In the genomic region with DNA sequence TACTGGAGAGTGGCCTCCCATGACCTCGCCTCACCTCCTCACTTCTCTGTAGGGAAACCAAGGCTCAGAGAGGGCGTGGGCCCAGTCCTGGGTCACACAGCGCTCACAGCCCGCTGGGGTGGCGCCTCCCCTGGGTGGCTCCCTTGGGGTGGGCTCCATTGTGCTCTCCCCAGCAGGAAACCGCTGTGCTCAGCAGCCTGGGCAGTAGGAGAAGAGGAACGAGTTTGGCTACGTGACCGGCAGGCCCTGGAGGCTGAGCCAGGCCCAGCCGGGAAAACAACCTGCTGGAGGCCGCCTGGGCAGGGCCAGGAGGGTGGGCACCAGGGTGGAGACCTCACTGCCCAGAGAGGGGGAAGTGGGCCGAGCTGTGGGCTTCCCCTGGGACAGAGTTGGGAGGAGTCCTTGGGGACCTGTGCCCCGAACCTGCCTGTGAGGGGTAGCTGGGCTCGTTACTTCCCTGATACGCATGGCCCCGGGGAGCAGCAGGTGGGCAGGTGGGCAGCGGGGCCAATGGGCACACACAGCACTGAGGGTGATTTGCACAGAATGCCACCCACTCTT, we compare ENCODE assay signal across 32 cellular contexts. TPM values are rescaled to one million over a fixed set of nuclear protein-coding genes. Genes with fewer than 3 reads are reported as not detected.
DNase-seq lines count a peak whose midpoint lies in the region; ATAC-seq, FAIRE-seq and TF ChIP-seq lines count a peak whose summit lies in the region.
"Had no signal": no experiment of that assay in that cellular context is flagged by ENCODE, and none has a peak within 500 bp of the region (broad histone marks: within the 10 kb centered on the region; RNA-seq: fewer than 3 reads in every experiment).

No MANE protein-coding gene starts in this region.

- no peaks in the 10 kb centered on the region for H3K79me2 ChIP-seq in astrocyte (ENCODE audit: insufficient read depth, low read length)

- H2AFZ ChIP-seq in astrocyte (ENCODE audit: low read depth, low read length), result peak overlapping the region; percentile 40

- H3K36me3 Mint-ChIP-seq in astrocyte (ENCODE audit: low read depth, unreplicated experiment), result no peaks in the 10 kb centered on the region
- H3K36me3 Mint-ChIP-seq in activated T-cell treated with anti-CD3 and anti-CD28 coated beads, Interleukin-2, amount 50 U/mL, for 4 hours (ENCODE audit: insufficient read depth), result no peaks in the 10 kb centered on the region
- H3K36me3 Mint-ChIP-seq: CD4-positive, CD25-positive, alpha-beta regulatory T cell had no signal

- peak overlapping the region; percentile 61 for H3K4me2 ChIP-seq in astrocyte (ENCODE audit: low read length)

- H3K4me1 Mint-ChIP-seq in astrocyte (ENCODE audit: low read depth, unreplicated experiment), result peaks cover 3% of the 10 kb centered on the region
- no peaks in the 10 kb centered on the region for H3K4me1 Mint-ChIP-seq in activated T-cell treated with anti-CD3 and anti-CD28 coated beads, Interleukin-2, amount 50 U/mL, for 4 hours (ENCODE audit: low read depth)
- H3K4me1 Mint-ChIP-seq: CD4-positive, CD25-positive, alpha-beta regulatory T cell had no signal

- H3K9ac ChIP-seq in astrocyte (ENCODE audit: low read length) (peak overlapping the region; percentile 36), kidney (ENCODE audit: low read length in 2 of 2) (no peak overlapping the region)

- H3K9me3 ChIP-seq in astrocyte (ENCODE audit: insufficient read depth, low read depth, low read length) (no peaks in the 10 kb centered on the region), kidney (ENCODE audit: control insufficient read depth in 1 of 2, low read length in 2 of 2) (no peaks in the 10 kb centered on the region), suprapubic skin (no peaks in the 10 kb centered on the region), small intestine (ENCODE audit: control insufficient read depth, low read depth) (no peaks in the 10 kb centered on the region)
- H3K9me3 ChIP-seq: psoas muscle, uterus had no signal

- H3K9me3 Mint-ChIP-seq in astrocyte (ENCODE audit: unreplicated experiment), result no peaks in the 10 kb centered on the region
- H3K9me3 Mint-ChIP-seq in activated T-cell treated with anti-CD3 and anti-CD28 coated beads, Interleukin-2, amount 50 U/mL, for 4 hours, result no peaks in the 10 kb centered on the region
- H3K9me3 Mint-ChIP-seq: activated T-cell treated with anti-CD3 and anti-CD28 coated beads, Interleukin-2, amount 50 U/mL, for 24 hours; CD4-positive, CD25-positive, alpha-beta regulatory T cell; effector memory CD8-positive, alpha-beta T cell; nephron progenitor cell had no signal

- intact Hi-C loops in Right ventricle myocardium superior (cut with DNase I) (no loop called here), cardiac septum (cut with DNase I) (no loop called here), kidney (cut with DNase I) (loop anchor here (10.0 kb wide), 2 partner anchors 156 to 266 kb away; partner anchors contain the start of gene FBXO42)

- H3K4me1 ChIP-seq in astrocyte (ENCODE audit: insufficient read depth, low read length), result peaks cover 15% of the 10 kb centered on the region
- no peaks in the 10 kb centered on the region for H3K4me1 ChIP-seq in kidney (ENCODE audit: control insufficient read depth in 1 of 2, insufficient read depth in 1 of 2, low read depth in 1 of 2, low read length in 2 of 2)
- peaks cover 47% of the 10 kb centered on the region for H3K4me1 ChIP-seq in suprapubic skin
- H3K4me1 ChIP-seq in small intestine (ENCODE audit: control insufficient read depth in 2 of 2, insufficient read depth in 1 of 2, low read depth in 1 of 2, low read length in 1 of 2), result no peaks in the 10 kb centered on the region
- H3K4me1 ChIP-seq: uterus had no signal

- 84% methylated on average over 6 of the region's 17 CpGs for WGBS in suprapubic skin
- WGBS in small intestine, 3 donors, result 82 to 86% (median 85%) methylated on average over 17 of the region's 17 CpGs

- ATAC-seq in Right ventricle myocardium superior (ENCODE audit: poor library complexity) (peak; percentile 13), HG02981 (IDR thresholded peaks at IDR 0.05; ENCODE audit: unreplicated experiment) (no peak)
- no peak for ATAC-seq in activated T-cell treated with anti-CD3 and anti-CD28 coated beads, Interleukin-2, amount 50 U/mL, for 4 hours
- ATAC-seq: activated CD4-positive, CD25-positive, alpha-beta regulatory T cell treated with anti-CD3 and anti-CD28 coated beads, Interleukin-2, amount 50 U/mL, for 24 hours; activated CD8-positive, alpha-beta T cell treated with anti-CD3 and anti-CD28 coated beads, Interleukin-2, amount 10 ng/mL, durations not matched to agents 7 days and 5 days; effector memory CD8-positive, alpha-beta T cell; left colon; psoas muscle had no signal

- H3K4me3 Mint-ChIP-seq in astrocyte (ENCODE audit: unreplicated experiment), result no peak overlapping the region
- H3K4me3 Mint-ChIP-seq in activated T-cell treated with anti-CD3 and anti-CD28 coated beads, Interleukin-2, amount 50 U/mL, for 4 hours, result no peak overlapping the region
- H3K4me3 Mint-ChIP-seq: activated CD8-positive, alpha-beta T cell treated with anti-CD3 and anti-CD28 coated beads, Interleukin-2, amount 10 ng/mL, durations not matched to agents 7 days and 5 days; activated T-cell treated with anti-CD3 and anti-CD28 coated beads, Interleukin-2, amount 50 U/mL, for 24 hours; CD4-positive, CD25-positive, alpha-beta regulatory T cell; effector memory CD8-positive, alpha-beta T cell; nephron progenitor cell had no signal

- FAIRE-seq in astrocyte (lab: Jason Lieb, UNC), result no peak
- FAIRE-seq in kidney (lab: Jason Lieb, UNC), result no peak
- FAIRE-seq in small intestine (lab: Jason Lieb, UNC), result no peak
- FAIRE-seq: A204.1, G401.6 had no signal

- H3K27me3 Mint-ChIP-seq in astrocyte (ENCODE audit: low read depth, unreplicated experiment), result peaks cover 19% of the 10 kb centered on the region
- peaks cover 6% of the 10 kb centered on the region for H3K27me3 Mint-ChIP-seq in activated T-cell treated with anti-CD3 and anti-CD28 coated beads, Interleukin-2, amount 50 U/mL, for 4 hours (ENCODE audit: low read depth)
- H3K27me3 Mint-ChIP-seq: activated T-cell treated with anti-CD3 and anti-CD28 coated beads, Interleukin-2, amount 50 U/mL, for 24 hours had no signal

- DNase-seq in Right ventricle myocardium superior (no peak), cardiac septum (ENCODE audit: low spot score) (no peak), astrocyte (ENCODE audit: low read depth) (no peak), kidney (peak; percentile 78), suprapubic skin (ENCODE audit: low spot score in 2 of 2) (no peak), small intestine (no peak)
- no peak for DNase-seq in activated T-cell treated with anti-CD3 and anti-CD28 coated beads, Interleukin-2, amount 50 U/mL, for 4 hours
- DNase-seq: activated CD8-positive, alpha-beta T cell treated with anti-CD3 and anti-CD28 coated beads, Interleukin-2, amount 10 ng/mL, durations not matched to agents 7 days and 5 days; activated naive CD4-positive, alpha-beta T cell treated with Interleukin-2 at 50 U/mL for 16 hours; activated T-cell treated with anti-CD3 and anti-CD28 coated beads, Interleukin-2, amount 50 U/mL, for 24 hours; anterior cingulate cortex; CD4-positive, CD25-positive, alpha-beta regulatory T cell; cerebellar nuclear complex; DMS153; effector memory CD8-positive, alpha-beta T cell; Kasumi-1; left colon; NCI-H1092; NCI-H2029 treated with DMSO at 0.1 percent for 48 hours; NCI-H510A; nephron progenitor cell; NK-92 treated with Interleukin-12 subunit alpha and Interleukin-12 subunit beta, amount 100 ng/mL, for 24 hours; psoas muscle; stimulated activated CD8-positive, alpha-beta memory T cell treated with anti-CD3 and anti-CD28 coated beads, Interleukin-4, amount 100 ng/mL, for 48 hours; substantia nigra; uterus had no signal

- H4K20me1 ChIP-seq in astrocyte (ENCODE audit: insufficient read depth, low read length), result no peaks in the 10 kb centered on the region

- no peak for TF ChIP-seq CTCF in astrocyte (IDR thresholded peaks at IDR 0.05; ENCODE audit: insufficient read depth, low read depth, low read length)
- no peak for TF ChIP-seq CTCF in kidney (IDR thresholded peaks at IDR 0.05; ENCODE audit: borderline replicate concordance, extremely low read depth, insufficient read depth)
- TF ChIP-seq CTCF in suprapubic skin (IDR thresholded peaks at IDR 0.05), result no peak

- no peak overlapping the region for H3K4me3 ChIP-seq in astrocyte (ENCODE audit: insufficient read depth, low read depth, low read length)
- no peak overlapping the region for H3K4me3 ChIP-seq in kidney (ENCODE audit: low read length in 2 of 2)
- H3K4me3 ChIP-seq in suprapubic skin, result no peak overlapping the region
- H3K4me3 ChIP-seq in small intestine (ENCODE audit: low read depth in 1 of 2, low read length in 2 of 2), result no peak overlapping the region
- H3K4me3 ChIP-seq: psoas muscle, uterus had no signal

- H3K36me3 ChIP-seq in astrocyte (ENCODE audit: insufficient read depth, low read length) (no peaks in the 10 kb centered on the region), kidney (ENCODE audit: control insufficient read depth in 1 of 2, insufficient read depth in 2 of 2, low read length in 2 of 2) (no peaks in the 10 kb centered on the region), suprapubic skin (no peaks in the 10 kb centered on the region), small intestine (ENCODE audit: control insufficient read depth in 2 of 2, insufficient read depth in 2 of 2, low read length in 2 of 2) (no peaks in the 10 kb centered on the region)
- H3K36me3 ChIP-seq: uterus had no signal

- TF ChIP-seq EP300 in suprapubic skin (IDR thresholded peaks at IDR 0.05), result no peak

- TF ChIP-seq POLR2A in suprapubic skin (IDR thresholded peaks at IDR 0.05), result no peak

- H3K27ac Mint-ChIP-seq in astrocyte (ENCODE audit: unreplicated experiment), result no peak overlapping the region
- H3K27ac Mint-ChIP-seq: activated CD8-positive, alpha-beta T cell treated with anti-CD3 and anti-CD28 coated beads, Interleukin-2, amount 10 ng/mL, durations not matched to agents 7 days and 5 days; activated T-cell treated with anti-CD3 and anti-CD28 coated beads, Interleukin-2, amount 50 U/mL, for 24 hours; CD4-positive, CD25-positive, alpha-beta regulatory T cell; nephron progenitor cell had no signal

- H3K27ac ChIP-seq in astrocyte (ENCODE audit: low read depth, low read length) (peak overlapping the region; percentile 24), kidney (ENCODE audit: low read depth in 2 of 2, low read length in 2 of 2) (no peak overlapping the region), suprapubic skin (peak overlapping the region; percentile 7), small intestine (ENCODE audit: low read depth in 1 of 2, low read length in 1 of 2) (no peak overlapping the region)
- H3K27ac ChIP-seq: psoas muscle, uterus had no signal

- H3K27me3 ChIP-seq in astrocyte (ENCODE audit: insufficient read depth, low read length) (no peaks in the 10 kb centered on the region), suprapubic skin (no peaks in the 10 kb centered on the region), small intestine (ENCODE audit: control insufficient read depth in 2 of 2, insufficient read depth in 2 of 2, low read length in 2 of 2) (no peaks in the 10 kb centered on the region)
- H3K27me3 ChIP-seq: uterus had no signal

RNA-seq across cellular contexts. Expression of gene FAM131C, which starts 15.0 kb away (rescaled TPM):
- total RNA-seq in Right ventricle myocardium superior (4.5 TPM), cardiac septum (3.0 TPM), astrocyte (0.11 and 0.38 TPM in 2 replicates), kidney (5.0 TPM), suprapubic skin (1 to 10 TPM in 2 of 4 donors, under 1 TPM in 1, not detected in 1; 0.72 to 1.6 (median 1.2) TPM)
- polyA plus RNA-seq in kidney (ENCODE audit: insufficient read depth, low read depth, low replicate concordance) (12.0 TPM), small intestine (under 1 TPM in 2 of 3 donors, not detected in 1; 0.21 to 0.45 TPM)
- under 1 TPM in 2 of 3 donors, not detected in 1; 0.20 to 0.24 TPM for total RNA-seq in activated T-cell treated with anti-CD3 and anti-CD28 coated beads, Interleukin-2, amount 50 U/mL, for 4 hours
- total RNA-seq: CD4-positive, CD25-positive, alpha-beta regulatory T cell; left colon; psoas muscle; RPMI7951 had no signal

RNA-seq across cellular contexts. Expression of gene CLCNKB, which starts 44.8 kb away (rescaled TPM):
- total RNA-seq in Right ventricle myocardium superior, result 2.5 TPM
- 2.0 TPM for total RNA-seq in cardiac septum
- 0.36 and 0.64 TPM in 2 replicates for total RNA-seq in astrocyte
- total RNA-seq in kidney, result 60.6 TPM
- polyA plus RNA-seq in kidney (ENCODE audit: insufficient read depth, low read depth, low replicate concordance), result 519 TPM
- under 1 TPM in 1 of 4 donors, not detected in 3; 0.42 TPM for total RNA-seq in suprapubic skin
- not detected for total RNA-seq in activated T-cell treated with anti-CD3 and anti-CD28 coated beads, Interleukin-2, amount 50 U/mL, for 4 hours
- under 1 TPM in 1 of 3 donors, not detected in 2; 0.04 TPM for polyA plus RNA-seq in small intestine
- total RNA-seq: activated CD8-positive, alpha-beta T cell treated with anti-CD3 and anti-CD28 coated beads, Interleukin-2, amount 10 ng/mL, durations not matched to agents 7 days and 5 days; CD4-positive, CD25-positive, alpha-beta regulatory T cell; glomerular endothelial cell; RPMI7951 had no signal
- polyA plus RNA-seq: CD4-positive, CD25-positive, alpha-beta regulatory T cell had no signal

Comparison
In these comparisons a context has a peak if more than half of its experiments do, and no peak if none do; other contexts are left out.
1. H3K27ac ChIP-seq: peak in astrocyte (single experiment) and suprapubic skin (single experiment); none in kidney (0 of 2) and small intestine (0 of 2).
2. RNA of gene CLCNKB, which starts 44.8 kb away (total RNA-seq): 60.6 TPM in kidney (single experiment); 2.5 TPM in Right ventricle myocardium superior (single experiment), 2.0 TPM in cardiac septum (single experiment), 0.36 to 0.64 TPM in astrocyte, 0.42 TPM in suprapubic skin and not detected in activated T-cell treated with anti-CD3 and anti-CD28 coated beads, Interleukin-2, amount 50 U/mL, for 4 hours; every median in the first group is over 10 times any median in the second.